Comparison of ENCODE assay signal across 8 cellular contexts in the genomic region with DNA sequence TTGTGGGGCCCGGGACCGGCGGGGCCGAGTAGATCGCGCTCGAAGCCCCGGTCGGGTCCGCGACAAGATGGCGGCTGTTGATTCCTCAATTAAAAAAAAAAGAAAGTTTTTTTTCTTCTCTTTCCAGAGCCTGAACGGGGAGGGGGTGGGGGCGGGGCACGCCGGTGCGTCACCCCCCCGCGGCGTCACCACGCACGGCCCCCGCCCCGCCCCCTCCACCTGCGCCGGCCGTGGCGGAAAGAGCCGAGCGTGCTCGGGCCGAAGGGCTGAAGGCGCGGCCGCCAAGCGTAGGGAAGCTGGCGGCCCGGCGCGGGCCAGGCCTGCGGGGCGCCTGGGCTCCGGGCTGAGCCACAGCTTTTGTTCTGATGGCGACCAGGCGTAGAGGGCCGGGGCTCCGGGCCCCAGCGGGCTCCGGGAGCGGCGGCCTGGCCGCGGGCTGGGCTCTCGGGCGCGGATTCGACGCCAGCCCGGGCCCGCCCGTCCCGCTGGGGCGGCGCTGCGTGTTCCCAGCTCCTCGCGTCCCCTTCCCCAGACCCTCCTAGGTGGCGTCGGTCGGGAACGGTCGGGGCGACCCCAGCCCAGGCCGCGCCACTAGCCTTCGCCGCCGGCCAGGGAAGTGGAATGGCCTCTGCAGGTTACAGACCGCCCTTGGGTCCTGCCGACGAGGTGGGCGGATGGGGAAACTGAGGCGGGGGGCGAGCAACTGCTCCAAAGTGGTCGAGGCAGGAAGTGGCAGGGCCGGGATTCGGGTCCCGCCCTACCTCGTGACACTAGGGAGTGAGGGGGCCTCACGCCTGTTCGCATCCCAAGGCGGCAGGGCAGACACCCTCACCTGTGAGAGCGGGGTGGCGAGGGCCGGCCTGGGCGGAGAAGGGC. TPM values are rescaled to one million over a fixed set of nuclear protein-coding genes. Genes with fewer than 3 reads are reported as not detected.
DNase-seq lines count a peak whose midpoint lies in the region; ATAC-seq and TF ChIP-seq lines count a peak whose summit lies in the region.

A gene (minus strand): TSS at position 91 of the 876 bp plus-strand sequence. CDS start 797 bp downstream, outside the sequence.

- TF ChIP-seq CTCF in ovary (IDR thresholded peaks at IDR 0.05) (no peak), thoracic aorta (IDR thresholded peaks at IDR 0.05) (no peak)

- H3K36me3 ChIP-seq in ovary (no peaks in the 10 kb centered on the region), thoracic aorta (no peaks in the 10 kb centered on the region)

- intact Hi-C loops in head of caudate nucleus (cut with DNase I), result no loop called here
- intact Hi-C loops in ovary (cut with DNase I), result loop anchor here in 2 of 4 donors (5.0 to 10.0 kb wide), 2 partner anchors 186 to 194 kb away; no protein-coding TSS in a partner anchor

- H3K27me3 ChIP-seq in ovary, result no peaks in the 10 kb centered on the region
- no peaks in the 10 kb centered on the region for H3K27me3 ChIP-seq in thoracic aorta (replicated peaks; ENCODE audit: insufficient read depth)

- peak within 1 kb of the TSS; percentile 72 for H3K4me3 Mint-ChIP-seq in activated naive CD8-positive, alpha-beta T cell

- DNase-seq in NCI-H1105 (lab: John Stamatoyannopoulos, UW), result peak; percentile 62
- DNase-seq in SKM-1 treated with dmso at 0.1 percent for 144 hours (lab: John Stamatoyannopoulos, UW; ENCODE audit: unreplicated experiment), result peak; percentile 75
- peak; percentile 41 to 92 (median 84) for DNase-seq in head of caudate nucleus
- DNase-seq in ovary, result peak; percentile 82 to 93 (median 89)
- peak; percentile 28 for DNase-seq in thoracic aorta (ENCODE audit: low spot score)

- H3K27ac Mint-ChIP-seq in activated naive CD8-positive, alpha-beta T cell, result peak within 1 kb of the TSS; percentile 64

- ATAC-seq in HG02610 (IDR thresholded peaks at IDR 0.05; ENCODE audit: unreplicated experiment) (peak; percentile 81), thoracic aorta (ENCODE audit: insufficient number of reproducible peaks, low FRiP score, low read depth) (peak; percentile 86)

- H3K9me3 ChIP-seq in ovary (no peaks in the 10 kb centered on the region), thoracic aorta (no peaks in the 10 kb centered on the region)

- H3K27me3 Mint-ChIP-seq in activated naive CD8-positive, alpha-beta T cell, result peaks cover 1% of the 10 kb centered on the region

- TF ChIP-seq EP300 in ovary (IDR thresholded peaks at IDR 0.05), result no peak

- H3K36me3 Mint-ChIP-seq in activated naive CD8-positive, alpha-beta T cell, result peaks cover 3% of the 10 kb centered on the region

- TF ChIP-seq POLR2A in ovary (IDR thresholded peaks at IDR 0.05), result peak; percentile 26

- H3K4me3 ChIP-seq in GM08714 (ENCODE audit: low read length) (peak within 1 kb of the TSS; percentile 81), ovary (peak within 1 kb of the TSS; percentile 99), thoracic aorta (peak within 1 kb of the TSS; percentile 95)

- no peaks in the 10 kb centered on the region for H3K9me3 Mint-ChIP-seq in activated naive CD8-positive, alpha-beta T cell (ENCODE audit: low read depth)

- H3K4me1 ChIP-seq in ovary (ENCODE audit: insufficient read depth) (peaks cover 12% of the 10 kb centered on the region), thoracic aorta (ENCODE audit: control insufficient read depth in 1 of 2, low read depth in 2 of 2) (peaks cover 18 to 24% of the 10 kb centered on the region in 2 donors)

- peak within 1 kb of the TSS; percentile 88 to 94 for H3K27ac ChIP-seq in ovary
- H3K27ac ChIP-seq in thoracic aorta, result peak within 1 kb of the TSS; percentile 58 to 74

- WGBS in ovary, 3 donors, result 1 to 9% (median 5%) methylated on average over 48 to 94 of the region's 96 CpGs

- H3K4me1 Mint-ChIP-seq in activated naive CD8-positive, alpha-beta T cell (ENCODE audit: low read depth), result peaks cover 36% of the 10 kb centered on the region

RNA-seq across cellular contexts. Expression of the gene that starts here (rescaled TPM):
- total RNA-seq in ovary (10 to 100 TPM; 50.3 to 94.5 (median 78.3) TPM), thoracic aorta (100 to 1,000 TPM in 1 of 2 donors, 10 to 100 TPM in 1; 65.0 to 103 TPM)
- polyA plus RNA-seq in ovary, result 10 to 100 TPM; 35.6 to 81.5 TPM

Comparison
In these comparisons a context has a peak if more than half of its experiments do, and no peak if none do; other contexts are left out.
1. Peak in every context shown above with its lines: DNase-seq, ATAC-seq, H3K4me3 ChIP-seq and H3K27ac ChIP-seq.
2. DNase-seq: peak in every context shown above with its lines; median percentile 89 in ovary; 84 in head of caudate nucleus; 75 in SKM-1 treated with dmso at 0.1 percent for 144 hours; 62 in NCI-H1105; 28 in thoracic aorta.